ENCODE assay signal across 9 cellular contexts in genomic region chr22:38175206-38176118, GRCh38. TPM values are rescaled to one million over a fixed set of nuclear protein-coding genes. Genes with fewer than 3 reads are reported as not detected.
A peak's percentile ranks its signal among the peaks of the same experiment; 100 is the strongest.
DNase-seq lines count a peak whose midpoint lies in the region; ATAC-seq, FAIRE-seq and TF ChIP-seq lines count a peak whose summit lies in the region.
"Had no signal": no experiment of that assay in that cellular context is flagged by ENCODE, and none has a peak within 500 bp of the region (broad histone marks: within the 10 kb centered on the region; RNA-seq: fewer than 3 reads in every experiment).

No MANE protein-coding gene starts in this region.

- H3K4me1 ChIP-seq in SJSA1 (replicated peaks) (peaks cover 82% of the 10 kb centered on the region), gastroesophageal sphincter (peaks cover 0 to 68% (median 17%) of the 10 kb centered on the region in 3 donors), gastrocnemius medialis (peaks cover 61 to 72% of the 10 kb centered on the region in 2 donors)

- intact Hi-C loops in CD14-positive monocyte (cut with micrococcal nuclease) (no loop called here), gastrocnemius medialis (cut with DNase I; ENCODE audit: low total_unique reads) (loop anchor here (1.0 to 10.0 kb wide), 3 partner anchors 17 to 529 kb away; partner anchors contain the start of genes GTPBP1 and JOSD1)

- H3K36me3 ChIP-seq in SJSA1 (no peaks in the 10 kb centered on the region), gastroesophageal sphincter (no peaks in the 10 kb centered on the region), gastrocnemius medialis (no peaks in the 10 kb centered on the region)

- TF ChIP-seq EP300 in gastroesophageal sphincter (IDR thresholded peaks at IDR 0.05) = no peak

- ATAC-seq in gastroesophageal sphincter = no peak
- ATAC-seq in gastrocnemius medialis = no peak
- no peak for ATAC-seq in GM21526 (IDR thresholded peaks at IDR 0.05; ENCODE audit: low FRiP score, unreplicated experiment)
- no peak for ATAC-seq in GM21423 (IDR thresholded peaks at IDR 0.05; ENCODE audit: unreplicated experiment)
- no peak for ATAC-seq in HG02970 (IDR thresholded peaks at IDR 0.05; ENCODE audit: low FRiP score, unreplicated experiment)

- H3K27ac ChIP-seq in SJSA1 (peak overlapping the region; percentile 92), gastroesophageal sphincter (peak overlapping the region; percentile 20 to 87 (median 79)), gastrocnemius medialis (peak overlapping the region; percentile 93 to 97 (median 96))

- H3K9me3 Mint-ChIP-seq in CD14-positive monocyte = no peaks in the 10 kb centered on the region

- peaks cover 2 to 11% (median 3%) of the 10 kb centered on the region in 3 donors for H3K27me3 Mint-ChIP-seq in CD14-positive monocyte (ENCODE audit: low read depth in 3 of 3)
- H3K27me3 Mint-ChIP-seq: activated naive CD8-positive, alpha-beta T cell had no signal

- TF ChIP-seq POLR2A in gastroesophageal sphincter (IDR thresholded peaks at IDR 0.05) (no peak), gastrocnemius medialis (IDR thresholded peaks at IDR 0.05) (no peak)

- peaks cover 5 to 6% of the 10 kb centered on the region in 2 donors for H3K36me3 Mint-ChIP-seq in CD14-positive monocyte

- H3K4me1 Mint-ChIP-seq in CD14-positive monocyte = peaks cover 40% of the 10 kb centered on the region

- H3K27ac Mint-ChIP-seq in CD14-positive monocyte = peak overlapping the region; percentile 49 to 82 (median 69)
- H3K27ac Mint-ChIP-seq: activated naive CD8-positive, alpha-beta T cell had no signal

- H3K9me3 ChIP-seq in SJSA1 (replicated peaks) (no peaks in the 10 kb centered on the region), gastroesophageal sphincter (no peaks in the 10 kb centered on the region), gastrocnemius medialis (no peaks in the 10 kb centered on the region)

- no peak for FAIRE-seq in D721Med (lab: Jason Lieb, UNC)

- 87 to 91% methylated on average over 3 to 14 of the region's 17 CpGs for WGBS in gastroesophageal sphincter (ENCODE audit: low coverage in 1 of 2), 2 donors

- in situ Hi-C loops in gastrocnemius medialis (cut with MboI; ENCODE audit: low sequenced_read_pairs in 4 of 4) = no loop called here

- H3K27me3 ChIP-seq in SJSA1 (replicated peaks) = no peaks in the 10 kb centered on the region
- no peaks in the 10 kb centered on the region for H3K27me3 ChIP-seq in gastroesophageal sphincter
- no peaks in the 10 kb centered on the region for H3K27me3 ChIP-seq in gastrocnemius medialis

- DNase-seq in CD14-positive monocyte (ENCODE audit: low spot score) = no peak
- no peak for DNase-seq in SJSA1 (ENCODE audit: low read depth in 1 of 2, low spot score in 2 of 2)
- DNase-seq in gastrocnemius medialis = no peak
- no peak for DNase-seq in D721Med (ENCODE audit: insufficient read length, low spot score)

- no peak overlapping the region for H3K4me3 ChIP-seq in SJSA1
- no peak overlapping the region for H3K4me3 ChIP-seq in gastroesophageal sphincter
- H3K4me3 ChIP-seq in gastrocnemius medialis = no peak overlapping the region

- TF ChIP-seq CTCF in CD14-positive monocyte (IDR thresholded peaks at IDR 0.05) = no peak
- TF ChIP-seq CTCF in gastroesophageal sphincter (IDR thresholded peaks at IDR 0.05) = no peak
- TF ChIP-seq CTCF in gastrocnemius medialis (IDR thresholded peaks at IDR 0.05 in 4 of 5, conservative IDR thresholded peaks at IDR 0.05 in 1 of 5) = no peak
- TF ChIP-seq CTCF in D721Med (IDR thresholded peaks at IDR 0.05; ENCODE audit: insufficient read depth, missing control alignments) = no peak

- peak overlapping the region in 1 of 2 donors; percentile 63 for H3K4me3 Mint-ChIP-seq in CD14-positive monocyte
- H3K4me3 Mint-ChIP-seq: activated naive CD8-positive, alpha-beta T cell had no signal

RNA-seq across cellular contexts. Expression of gene PLA2G6, which starts 6.2 kb away (rescaled TPM):
- polyA plus RNA-seq in CD14-positive monocyte = under 1 TPM; 0.43 to 0.62 TPM
- 1.0 and 2.5 TPM in 2 replicates for total RNA-seq in SJSA1 (2014; rRNA removed; shearing (Covaris generic))
- total RNA-seq in gastroesophageal sphincter (10 to 100 TPM in 3 of 4 donors, 1 to 10 TPM in 1; 4.4 to 30.5 (median 22.0) TPM), gastrocnemius medialis (10 to 100 TPM in 2 of 4 donors, 1 to 10 TPM in 2; 9.1 to 19.5 (median 12.1) TPM)

RNA-seq across cellular contexts. Expression of gene MAFF, which starts 26.3 kb away (rescaled TPM):
- 1 to 10 TPM; 1.5 to 2.0 TPM for polyA plus RNA-seq in CD14-positive monocyte
- total RNA-seq in SJSA1 (2014; rRNA removed; shearing (Covaris generic)) = 45.7 and 52.1 TPM in 2 replicates
- 10 to 100 TPM; 21.2 to 93.7 (median 51.2) TPM for total RNA-seq in gastroesophageal sphincter
- total RNA-seq in gastrocnemius medialis = 100 to 1,000 TPM in 1 of 4 donors, 10 to 100 TPM in 3; 19.3 to 448 (median 33.4) TPM
